ENCODE assay signal across 10 cellular contexts in the genomic region with DNA sequence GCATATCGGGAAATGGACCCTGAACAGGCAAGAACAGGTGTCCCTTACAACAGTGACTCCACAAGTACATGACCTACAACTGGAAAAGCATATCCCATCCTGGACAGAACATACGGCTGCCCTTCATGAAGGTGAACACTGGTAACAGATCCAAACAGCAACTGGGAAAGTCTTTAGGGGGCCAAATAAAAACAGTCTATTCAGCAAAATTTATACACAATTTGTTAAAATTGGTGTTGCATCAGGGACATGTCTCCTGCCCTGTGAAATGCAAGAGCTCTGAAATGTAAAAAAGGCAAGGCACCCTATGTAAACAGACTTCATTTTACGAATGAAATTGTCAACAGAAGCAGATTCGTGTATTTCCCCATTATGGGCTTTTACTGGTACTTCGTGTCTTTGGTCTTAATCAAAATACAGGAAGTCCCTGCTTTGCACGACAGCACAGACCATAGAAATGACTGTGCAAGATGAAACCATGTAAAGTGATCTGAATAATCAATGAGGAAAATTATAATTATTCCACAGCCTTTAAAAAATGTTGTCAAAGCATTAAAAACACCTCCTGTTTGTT.
A peak's percentile ranks its signal among the peaks of the same experiment; 100 is the strongest.
DNase-seq lines count a peak whose midpoint lies in the region; ATAC-seq and TF ChIP-seq lines count a peak whose summit lies in the region.
"Had no signal": no experiment of that assay in that cellular context is flagged by ENCODE, and none has a peak within 500 bp of the region (broad histone marks: within the 10 kb centered on the region; RNA-seq: fewer than 3 reads in every experiment).

No MANE protein-coding gene starts in this region.

- H3K27ac Mint-ChIP-seq in mesothelial cell of epicardium, result no peak overlapping the region

- H2AFZ ChIP-seq in Karpas-422 (ENCODE audit: low read length) (no peak overlapping the region), OCI-LY7 (ENCODE audit: low read length) (no peak overlapping the region)

- peaks cover 25% of the 10 kb centered on the region for H3K4me1 Mint-ChIP-seq in mesothelial cell of epicardium

- H3K9me3 Mint-ChIP-seq in mesothelial cell of epicardium, result no peaks in the 10 kb centered on the region

- H3K9ac ChIP-seq in Karpas-422 (ENCODE audit: low read length), result no peak overlapping the region

- H3K79me2 ChIP-seq in Karpas-422 (ENCODE audit: low read length), result no peaks in the 10 kb centered on the region
- H3K79me2 ChIP-seq in OCI-LY7 (ENCODE audit: insufficient read depth, low read depth, low read length), result no peaks in the 10 kb centered on the region

- H3K27me3 ChIP-seq in Karpas-422 (ENCODE audit: low read length), result no peaks in the 10 kb centered on the region
- H3K27me3 ChIP-seq: uterus had no signal

- BruUV-seq in OCI-LY7 (replicated peaks; lab: Mats Ljungman, UMichigan), result no TSS peak

- H3K9me3 ChIP-seq in Karpas-422 (ENCODE audit: low read length) (no peaks in the 10 kb centered on the region), OCI-LY7 (ENCODE audit: low read length) (no peaks in the 10 kb centered on the region)
- H3K9me3 ChIP-seq: uterus had no signal

- H3K9me2 ChIP-seq in Karpas-422 (replicated peaks; ENCODE audit: insufficient read depth, low read length) (no peaks in the 10 kb centered on the region), OCI-LY7 (ENCODE audit: insufficient read depth, low read length) (no peaks in the 10 kb centered on the region)

- TF ChIP-seq CTCF in C4-2B (conservative IDR thresholded peaks at IDR 0.05), result no peak
- no peak for TF ChIP-seq CTCF in mesothelial cell of epicardium (IDR thresholded peaks at IDR 0.05; ENCODE audit: unreplicated experiment)
- TF ChIP-seq CTCF in OCI-LY7 (conservative IDR thresholded peaks at IDR 0.05; ENCODE audit: low read length), result no peak

- POLR2A ChIA-PET in OCI-LY7 (lab: Charles Lee), result no interaction called here

- no peaks in the 10 kb centered on the region for H3K36me3 ChIP-seq in Karpas-422 (ENCODE audit: insufficient read depth, low read length)
- H3K36me3 ChIP-seq in OCI-LY7 (ENCODE audit: insufficient read depth, low read length), result no peaks in the 10 kb centered on the region
- H3K36me3 ChIP-seq: uterus had no signal

- H3K4me1 ChIP-seq in Karpas-422 (ENCODE audit: low read length), result no peaks in the 10 kb centered on the region
- no peaks in the 10 kb centered on the region for H3K4me1 ChIP-seq in OCI-LY7 (ENCODE audit: insufficient read depth, low read length, poor library complexity, severe bottlenecking)

- DNase-seq in SKM-1 (lab: John Stamatoyannopoulos, UW; ENCODE audit: unreplicated experiment) (peak; percentile 46), Karpas-422 (no peak), mesothelial cell of epicardium (ENCODE audit: low spot score in 2 of 2, unreplicated experiment in 2 of 2) (no peak), OCI-LY7 (ENCODE audit: low spot score) (no peak)
- no peak for DNase-seq in stimulated activated CD4-positive, alpha-beta T cell treated with anti-CD3 and anti-CD28 coated beads, Interleukin-4, amount 100 ng/mL, for 1 hour
- DNase-seq: stimulated activated CD4-positive, alpha-beta T cell treated with anti-CD3 and anti-CD28 coated beads, Interleukin-12 subunit alpha, Interleukin-12 subunit beta, amount 100 ng/mL, for 4 hours; uterus had no signal

- ATAC-seq in GM19035 (IDR thresholded peaks at IDR 0.05; ENCODE audit: unreplicated experiment) (peak; percentile 95), HG03095 (IDR thresholded peaks at IDR 0.05; ENCODE audit: unreplicated experiment) (peak; percentile 72)

- H3K4me3 Mint-ChIP-seq in mesothelial cell of epicardium, result no peak overlapping the region

- H4K20me1 ChIP-seq in Karpas-422 (ENCODE audit: insufficient read depth, low read depth, low read length), result no peaks in the 10 kb centered on the region
- H4K20me1 ChIP-seq in OCI-LY7 (ENCODE audit: insufficient read depth, low read length), result no peaks in the 10 kb centered on the region

- no peaks in the 10 kb centered on the region for H3K27me3 Mint-ChIP-seq in mesothelial cell of epicardium (ENCODE audit: low read depth)

- no peak overlapping the region for H3K4me2 ChIP-seq in Karpas-422 (ENCODE audit: low read depth, low read length, poor library complexity, severe bottlenecking)
- H3K4me2 ChIP-seq in OCI-LY7 (ENCODE audit: low read length), result no peak overlapping the region

- CTCF ChIA-PET in OCI-LY7 (lab: Charles Lee; ENCODE audit: unreplicated experiment), result no interaction called here

- H3K36me3 Mint-ChIP-seq in mesothelial cell of epicardium, result no peaks in the 10 kb centered on the region

- H3K27ac ChIP-seq in C4-2B (peak overlapping the region; percentile 28; the same call in 1 of the 2 replicates), Karpas-422 (ENCODE audit: low read length) (no peak overlapping the region), OCI-LY7 (ENCODE audit: low read depth, low read length, poor library complexity, severe bottlenecking) (no peak overlapping the region)

- intact Hi-C loops in OCI-LY7 (cut with micrococcal nuclease; ENCODE audit: unreplicated experiment), result no loop called here

- H3K4me3 ChIP-seq in Karpas-422 (ENCODE audit: low read length), result no peak overlapping the region
- H3K4me3 ChIP-seq in OCI-LY7 (ENCODE audit: low read depth, low read length, poor library complexity, severe bottlenecking), result no peak overlapping the region
- H3K4me3 ChIP-seq: uterus had no signal
